ENCODE assay signal across 8 cellular contexts in the genomic region with DNA sequence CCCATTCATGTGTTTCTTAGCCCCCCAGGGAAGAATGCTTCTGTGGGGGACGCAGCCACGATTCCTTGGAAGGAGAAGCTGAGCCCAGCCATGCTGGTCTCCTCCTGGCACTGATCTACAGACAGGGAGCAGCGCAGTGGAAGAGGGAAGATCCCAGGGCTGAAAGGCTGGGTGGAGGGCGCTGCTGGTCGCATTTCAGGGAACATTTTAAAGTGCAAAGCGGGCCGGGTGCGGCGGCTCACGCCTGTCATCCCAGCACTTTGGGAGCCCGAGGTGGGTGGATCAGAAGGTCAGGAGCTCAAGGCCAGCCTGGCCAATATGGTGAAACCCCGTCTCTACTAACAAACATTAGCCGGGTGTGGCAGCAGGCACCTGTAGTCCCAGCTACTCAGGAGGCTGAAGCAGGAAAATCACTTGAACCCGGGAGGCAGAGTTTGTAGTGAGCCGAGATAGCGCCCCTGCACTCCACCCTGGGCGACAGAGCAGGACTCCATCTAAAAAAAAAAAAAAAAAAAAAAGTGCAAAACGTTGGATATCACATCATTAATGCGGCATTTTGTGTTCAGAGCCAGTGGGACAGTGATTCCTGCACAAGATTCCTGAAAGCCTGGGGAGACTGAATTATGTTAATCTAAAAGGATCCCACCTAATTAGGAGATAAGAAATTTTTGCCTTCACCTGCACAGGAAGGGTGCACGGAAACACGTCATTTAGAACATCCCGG. TPM values are rescaled to one million over a fixed set of nuclear protein-coding genes. Genes with fewer than 3 reads are reported as not detected.
DNase-seq lines count a peak whose midpoint lies in the region; ATAC-seq and TF ChIP-seq lines count a peak whose summit lies in the region.

No MANE protein-coding gene starts in this region.

- no peaks in the 10 kb centered on the region for H3K9me3 ChIP-seq in effector memory CD4-positive, alpha-beta T cell (ENCODE audit: control insufficient read depth, low read length)
- H3K9me3 ChIP-seq in neuron (ENCODE audit: low read length) = no peaks in the 10 kb centered on the region

- BruUV-seq in Calu3 (replicated peaks; lab: Mats Ljungman, UMichigan) = no TSS peak

- peak overlapping the region; percentile 62 for H3K4me3 Mint-ChIP-seq in Calu3 (ENCODE audit: low read depth, unreplicated experiment)

- H3K4me1 ChIP-seq in effector memory CD4-positive, alpha-beta T cell (ENCODE audit: control insufficient read depth, insufficient read depth, low read length, poor library complexity, severe bottlenecking) = peaks cover 28% of the 10 kb centered on the region
- H3K4me1 ChIP-seq in neuron (ENCODE audit: insufficient read depth, low read length) = peaks cover 37% of the 10 kb centered on the region

- H3K27ac Mint-ChIP-seq in Calu3 (ENCODE audit: unreplicated experiment) = peak overlapping the region; percentile 29

- TF ChIP-seq CTCF in Calu3 (IDR thresholded peaks at IDR 0.05; ENCODE audit: unreplicated experiment) = no peak

- no peaks in the 10 kb centered on the region for H3K9me3 Mint-ChIP-seq in Calu3 (ENCODE audit: low read depth, unreplicated experiment)

- H3K27me3 Mint-ChIP-seq in Calu3 (ENCODE audit: unreplicated experiment) = peaks cover 22% of the 10 kb centered on the region

- DNase-seq in Calu3 (no peak), LoVo (ENCODE audit: low spot score) (peak; percentile 15), NCI-H446 treated with DMSO at 0.1 percent for 48 hours (lab: John Stamatoyannopoulos, UW) (no peak), cerebellum (ENCODE audit: low spot score) (no peak)
- DNase-seq in effector memory CD4-positive, alpha-beta T cell = no peak

- ATAC-seq in GM18517 (IDR thresholded peaks at IDR 0.05; ENCODE audit: unreplicated experiment) (no peak), GM18858 (IDR thresholded peaks at IDR 0.05; ENCODE audit: unreplicated experiment) (no peak)

- peaks cover 30% of the 10 kb centered on the region for H3K36me3 Mint-ChIP-seq in Calu3 (ENCODE audit: insufficient read depth, unreplicated experiment)

- H2AFZ ChIP-seq in neuron (ENCODE audit: low read depth, low read length) = peak overlapping the region; percentile 52

- H3K27me3 ChIP-seq in effector memory CD4-positive, alpha-beta T cell (replicated peaks; ENCODE audit: control insufficient read depth, insufficient read depth, low read length, poor library complexity, severe bottlenecking) = no peaks in the 10 kb centered on the region
- H3K27me3 ChIP-seq in neuron (ENCODE audit: insufficient read depth, low read length) = no peaks in the 10 kb centered on the region

- peak overlapping the region; percentile 81 for H3K27ac ChIP-seq in effector memory CD4-positive, alpha-beta T cell (ENCODE audit: insufficient read depth, low read length, poor library complexity, severe bottlenecking)

- CTCF ChIA-PET in Calu3 (lab: Charles Lee) = interaction anchor here (0.5 kb wide), 1 partner anchor 42 kb away, joined by 4 read pairs; no protein-coding TSS in a partner anchor

- peak overlapping the region; percentile 78 for H3K4me3 ChIP-seq in effector memory CD4-positive, alpha-beta T cell (ENCODE audit: insufficient read depth, low read depth, low read length, poor library complexity, severe bottlenecking)
- peak overlapping the region; percentile 55 for H3K4me3 ChIP-seq in neuron (ENCODE audit: low read length)

- intact Hi-C loops in Calu3 (cut with micrococcal nuclease; ENCODE audit: unreplicated experiment) = no loop called here

- H3K36me3 ChIP-seq in effector memory CD4-positive, alpha-beta T cell (ENCODE audit: control insufficient read depth, insufficient read depth, low read length) = peaks cover 10% of the 10 kb centered on the region
- peaks cover 14% of the 10 kb centered on the region for H3K36me3 ChIP-seq in neuron (ENCODE audit: insufficient read depth, low read length)

- H3K4me1 Mint-ChIP-seq in Calu3 (ENCODE audit: low read depth, unreplicated experiment) = no peaks in the 10 kb centered on the region

RNA-seq across cellular contexts. Expression of gene CHMP6, which starts 0.6 kb away (rescaled TPM):
- total RNA-seq in Calu3 (2022) = 25.5 and 27.9 TPM in 2 replicates
- 13.7 TPM for total RNA-seq in cerebellum

RNA-seq across cellular contexts. Expression of gene BAIAP2, which starts 43.9 kb away (rescaled TPM):
- total RNA-seq in Calu3 (2022) = 58.0 and 58.8 TPM in 2 replicates
- total RNA-seq in cerebellum = 33.7 TPM
